Comparison of ENCODE assay signal across 28 cellular contexts in genomic region chr18:5506174-5506573, GRCh38.
"Had no signal": no experiment of that assay in that cellular context is flagged by ENCODE, and none has a peak within 500 bp of the region (broad histone marks: within the 10 kb centered on the region; RNA-seq: fewer than 3 reads in every experiment).

No MANE protein-coding gene starts in this region.

- ATAC-seq: activated CD4-positive, CD25-positive, alpha-beta regulatory T cell treated with anti-CD3 and anti-CD28 coated beads, Interleukin-2, amount 50 U/mL, for 24 hours; activated CD8-positive, alpha-beta T cell treated with anti-CD3 and anti-CD28 coated beads for 36 hours; activated naive CD4-positive, alpha-beta T cell treated with anti-CD3 and anti-CD28 coated beads, Interleukin-2, amount 50 U/mL, for 72 hours; activated T-cell treated with anti-CD3 and anti-CD28 coated beads, Interleukin-2, amount 50 U/mL, for 72 hours; esophagus mucosa; heart left ventricle; T-helper 17 cell had no signal

- H3K27ac Mint-ChIP-seq: activated B cell treated with CpG ODN at 0.5 μM for 24 hours; activated CD8-positive, alpha-beta T cell treated with anti-CD3 and anti-CD28 coated beads for 36 hours; activated naive CD4-positive, alpha-beta T cell treated with anti-CD3 and anti-CD28 coated beads, Interleukin-2, amount 10 ng/mL, durations not matched to agents 7 days and 5 days; activated naive CD4-positive, alpha-beta T cell treated with anti-CD3 and anti-CD28 coated beads, Interleukin-2, amount 50 U/mL, for 72 hours; activated naive CD8-positive, alpha-beta T cell treated with anti-CD3 and anti-CD28 coated beads, Interleukin-2, amount 10 ng/mL, durations not matched to agents 7 days and 5 days; activated T-cell treated with anti-CD3 and anti-CD28 coated beads, Interleukin-2, amount 50 U/mL, for 24 hours; activated T-cell treated with anti-CD3 and anti-CD28 coated beads, Interleukin-2, amount 50 U/mL, for 72 hours; T-helper 17 cell; T-helper 2 cell treated with Interferon-gamma antibody and Interleukin-4, amounts not matched to agents 5 μg/mL and 100 μg/mL, for 36 hours had no signal

- H3K4me3 ChIP-seq: coronary artery, heart left ventricle had no signal

- H3K27ac ChIP-seq: brain microvascular endothelial cell, coronary artery, heart left ventricle, WERI-Rb-1 had no signal

- H3K9me3 ChIP-seq: heart left ventricle had no signal

- H3K4me1 Mint-ChIP-seq: activated B cell treated with CpG ODN at 0.5 μM for 24 hours; activated naive CD4-positive, alpha-beta T cell treated with anti-CD3 and anti-CD28 coated beads, Interleukin-2, amount 10 ng/mL, durations not matched to agents 7 days and 5 days; activated naive CD8-positive, alpha-beta T cell treated with anti-CD3 and anti-CD28 coated beads, Interleukin-2, amount 10 ng/mL, durations not matched to agents 7 days and 5 days; central memory CD8-positive, alpha-beta T cell had no signal

- H3K36me3 Mint-ChIP-seq: activated naive CD4-positive, alpha-beta T cell treated with anti-CD3 and anti-CD28 coated beads, Interleukin-2, amount 10 ng/mL, durations not matched to agents 7 days and 5 days; activated naive CD4-positive, alpha-beta T cell treated with anti-CD3 and anti-CD28 coated beads, Interleukin-2, amount 50 U/mL, for 72 hours; activated naive CD8-positive, alpha-beta T cell treated with anti-CD3 and anti-CD28 coated beads, Interleukin-2, amount 10 ng/mL, durations not matched to agents 7 days and 5 days had no signal

- H3K4me3 Mint-ChIP-seq: activated B cell treated with CpG ODN at 0.5 μM for 24 hours; activated CD8-positive, alpha-beta T cell treated with anti-CD3 and anti-CD28 coated beads for 36 hours; activated naive CD4-positive, alpha-beta T cell treated with anti-CD3 and anti-CD28 coated beads, Interleukin-2, amount 10 ng/mL, durations not matched to agents 7 days and 5 days; activated naive CD8-positive, alpha-beta T cell treated with anti-CD3 and anti-CD28 coated beads, Interleukin-2, amount 10 ng/mL, durations not matched to agents 7 days and 5 days; activated T-cell treated with anti-CD3 and anti-CD28 coated beads, Interleukin-2, amount 50 U/mL, for 24 hours; activated T-cell treated with anti-CD3 and anti-CD28 coated beads, Interleukin-2, amount 50 U/mL, for 72 hours; central memory CD8-positive, alpha-beta T cell; T-helper 17 cell; T-helper 2 cell treated with Interferon-gamma antibody and Interleukin-4, amounts not matched to agents 5 μg/mL and 100 μg/mL, for 36 hours had no signal

- H3K9me3 Mint-ChIP-seq: activated B cell treated with CpG ODN at 0.5 μM for 24 hours; activated CD8-positive, alpha-beta T cell treated with anti-CD3 and anti-CD28 coated beads for 36 hours; activated naive CD4-positive, alpha-beta T cell treated with anti-CD3 and anti-CD28 coated beads, Interleukin-2, amount 10 ng/mL, durations not matched to agents 7 days and 5 days; activated naive CD8-positive, alpha-beta T cell treated with anti-CD3 and anti-CD28 coated beads, Interleukin-2, amount 10 ng/mL, durations not matched to agents 7 days and 5 days; activated T-cell treated with anti-CD3 and anti-CD28 coated beads, Interleukin-2, amount 50 U/mL, for 24 hours; T-helper 2 cell treated with Interferon-gamma antibody and Interleukin-4, amounts not matched to agents 5 μg/mL and 100 μg/mL, for 36 hours had no signal

- DNase-seq: activated B cell treated with CpG ODN at 0.5 μM for 24 hours; activated CD4-positive, alpha-beta T cell treated with anti-CD3 and anti-CD28 coated beads for 48 hours; activated CD4-positive, alpha-beta T cell treated with anti-CD3 and anti-CD28 coated beads, Interleukin-2, amount 50 U/mL, for 1 hour; activated CD4-positive, alpha-beta T cell treated with anti-CD3 and anti-CD28 coated beads, Interleukin-2, amount 50 U/mL, for 48 hours; activated CD8-positive, alpha-beta memory T cell treated with anti-CD3 and anti-CD28 coated beads for 24 hours; activated CD8-positive, alpha-beta memory T cell treated with anti-CD3 and anti-CD28 coated beads, Interleukin-2, amount 50 U/mL, for 48 hours; activated CD8-positive, alpha-beta T cell treated with anti-CD3 and anti-CD28 coated beads for 36 hours; activated gamma-delta T cell; activated naive CD4-positive, alpha-beta T cell; activated naive CD4-positive, alpha-beta T cell treated with anti-CD3 and anti-CD28 coated beads, Interleukin-2, amount 10 ng/mL, durations not matched to agents 7 days and 5 days; activated naive CD8-positive, alpha-beta T cell treated with anti-CD3 and anti-CD28 coated beads, Interleukin-2, amount 10 ng/mL, durations not matched to agents 7 days and 5 days; activated T-cell treated with anti-CD3 and anti-CD28 coated beads for 4 hours; activated T-cell treated with anti-CD3 and anti-CD28 coated beads, Interleukin-2, amount 50 U/mL, for 24 hours; activated T-cell treated with anti-CD3 and anti-CD28 coated beads, Interleukin-2, amount 50 U/mL, for 72 hours; brain microvascular endothelial cell; effector CD8-positive, alpha-beta T cell; foreskin fibroblast; heart left ventricle; T-helper 1 cell; T-helper 17 cell; T1000; WERI-Rb-1 had no signal

- H3K36me3 ChIP-seq: brain microvascular endothelial cell, heart left ventricle, WERI-Rb-1 had no signal

- H3K27me3 ChIP-seq: brain microvascular endothelial cell, heart left ventricle had no signal
